Comparison of ENCODE assay signal across 10 cellular contexts in genomic region chr12:95820096-95820703, GRCh38. TPM values are rescaled to one million over a fixed set of nuclear protein-coding genes. Genes with fewer than 3 reads are reported as not detected.
A peak's percentile ranks its signal among the peaks of the same experiment; 100 is the strongest.
DNase-seq lines count a peak whose midpoint lies in the region; ATAC-seq and TF ChIP-seq lines count a peak whose summit lies in the region.
"Had no signal": no experiment of that assay in that cellular context is flagged by ENCODE, and none has a peak within 500 bp of the region (broad histone marks: within the 10 kb centered on the region; RNA-seq: fewer than 3 reads in every experiment).

No MANE protein-coding gene starts in this region.

- no peak overlapping the region for H3K27ac ChIP-seq in breast epithelium

- TF ChIP-seq POLR2A in breast epithelium (IDR thresholded peaks at IDR 0.05), result no peak

- no peaks in the 10 kb centered on the region for H3K36me3 ChIP-seq in breast epithelium

- no peak overlapping the region for H3K4me3 ChIP-seq in breast epithelium

- no peaks in the 10 kb centered on the region for H3K9me3 ChIP-seq in breast epithelium

- no peaks in the 10 kb centered on the region for H3K27me3 ChIP-seq in breast epithelium

- H3K4me1 ChIP-seq in breast epithelium, result no peaks in the 10 kb centered on the region

- DNase-seq in DMS 273 (lab: John Stamatoyannopoulos, UW; ENCODE audit: unreplicated experiment), result peak; percentile 74
- no peak for DNase-seq in DMS 273 treated with DMSO at 0.1 percent for 48 hours (lab: John Stamatoyannopoulos, UW)
- DNase-seq in NCI-H2171 treated with DMSO at 0.1 percent for 48 hours (lab: John Stamatoyannopoulos, UW), result peak; percentile 75
- DNase-seq in breast epithelium (ENCODE audit: low spot score in 2 of 2), result no peak
- DNase-seq in medulla oblongata (ENCODE audit: extremely low spot score), result peak; percentile 52
- no peak for DNase-seq in NCI-H187 treated with DMSO at 0.1 percent for 48 hours (lab: John Stamatoyannopoulos, UW)
- DNase-seq: naive B cell had no signal

- intact Hi-C loops in breast epithelium (cut with DNase I; ENCODE audit: low total_unique reads), result no loop called here

- TF ChIP-seq CTCF in breast epithelium (IDR thresholded peaks at IDR 0.05), result peak in 2 of 3 donors; percentile 60 to 61

- ATAC-seq in GM18520 (IDR thresholded peaks at IDR 0.05; ENCODE audit: unreplicated experiment) (no peak), HG03521 (IDR thresholded peaks at IDR 0.05; ENCODE audit: unreplicated experiment) (no peak)

RNA-seq across cellular contexts. Expression of gene NTN4, which starts 29.6 kb away (rescaled TPM):
- 100 to 1,000 TPM in 2 of 3 donors, 10 to 100 TPM in 1; 27.4 to 188 (median 110) TPM for total RNA-seq in breast epithelium
- total RNA-seq: T-helper 2 cell treated with Interferon-gamma antibody and Interleukin-4, amounts not matched to agents 100 ng/mL and 5 ng/mL, for 36 hours had no signal

RNA-seq across cellular contexts. Expression of gene SNRPF, which starts 38.6 kb away (rescaled TPM):
- 10 to 100 TPM in 1 of 3 donors, 1 to 10 TPM in 2; 5.4 to 11.8 (median 10.0) TPM for total RNA-seq in breast epithelium

Comparison
In these comparisons a context has a peak if more than half of its experiments do, and no peak if none do; other contexts are left out.
1. DNase-seq: peak in DMS 273 (single experiment), NCI-H2171 treated with DMSO at 0.1 percent for 48 hours (single experiment) and medulla oblongata (single experiment); none in DMS 273 treated with DMSO at 0.1 percent for 48 hours (single experiment), breast epithelium (0 of 2) and NCI-H187 treated with DMSO at 0.1 percent for 48 hours (single experiment).